9 cellular contexts compared by ENCODE assay signal in the genomic region with DNA sequence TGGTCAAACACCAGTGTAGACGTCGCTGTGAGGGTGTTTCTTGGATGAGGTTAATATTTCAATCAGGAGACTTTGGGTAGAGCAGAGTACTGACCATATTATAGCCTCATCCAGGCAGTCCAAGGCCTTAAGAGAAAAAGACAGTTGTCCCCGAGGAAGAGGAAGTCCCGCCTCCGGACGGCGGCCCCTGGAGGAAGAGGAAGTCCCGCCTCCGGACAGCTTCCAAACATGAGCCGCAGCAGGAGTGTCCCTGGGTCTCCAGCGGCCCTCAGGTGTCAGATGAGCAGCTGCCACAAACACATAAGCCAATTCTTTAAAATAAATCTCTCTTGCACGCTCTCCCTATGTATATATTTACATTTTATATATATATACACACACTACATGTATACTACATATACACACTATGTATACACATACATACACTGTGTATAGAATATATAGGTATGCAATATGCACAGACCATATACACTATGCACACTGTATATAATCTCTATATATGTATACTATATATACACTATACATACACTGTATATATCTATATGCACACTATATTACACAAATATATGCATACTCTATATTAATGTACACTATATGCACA. TPM values are rescaled to one million over a fixed set of nuclear protein-coding genes. Genes with fewer than 3 reads are reported as not detected.
DNase-seq lines count a peak whose midpoint lies in the region; ATAC-seq and TF ChIP-seq lines count a peak whose summit lies in the region.
"Had no signal": no experiment of that assay in that cellular context is flagged by ENCODE, and none has a peak within 500 bp of the region (broad histone marks: within the 10 kb centered on the region; RNA-seq: fewer than 3 reads in every experiment).

No MANE protein-coding gene starts in this region.

- TF ChIP-seq POLR2A in vagina (IDR thresholded peaks at IDR 0.05), result no peak

- H3K27me3 ChIP-seq in right atrium auricular region, result no peaks in the 10 kb centered on the region
- H3K27me3 ChIP-seq in vagina, result no peaks in the 10 kb centered on the region
- H3K27me3 ChIP-seq: MG63 had no signal

- H3K4me3 ChIP-seq in right atrium auricular region (no peak overlapping the region), vagina (no peak overlapping the region)
- H3K4me3 ChIP-seq: MG63 had no signal

- ATAC-seq in Right ventricle myocardium inferior, result no peak
- ATAC-seq in activated CD4-positive, CD25-positive, alpha-beta regulatory T cell treated with anti-CD3 and anti-CD28 coated beads, Interleukin-2, amount 50 U/mL, for 24 hours, result peak; percentile 67 to 82
- ATAC-seq in left cardiac atrium, result no peak

- no peak overlapping the region for H3K27ac ChIP-seq in right atrium auricular region
- H3K27ac ChIP-seq in vagina, result no peak overlapping the region

- TF ChIP-seq CTCF in right atrium auricular region (IDR thresholded peaks at IDR 0.05) (no peak), vagina (IDR thresholded peaks at IDR 0.05) (no peak)

- H3K4me1 ChIP-seq in right atrium auricular region (peaks cover 0 to 3% of the 10 kb centered on the region in 2 donors), vagina (peaks cover 6% of the 10 kb centered on the region)

- H3K9me3 ChIP-seq in right atrium auricular region, result no peaks in the 10 kb centered on the region
- H3K9me3 ChIP-seq in vagina, result no peaks in the 10 kb centered on the region
- H3K9me3 ChIP-seq: MG63 had no signal

- intact Hi-C loops in Right ventricle myocardium inferior (cut with DNase I) (no loop called here), left cardiac atrium (cut with DNase I) (no loop called here), vagina (cut with DNase I) (no loop called here)

- DNase-seq in Right ventricle myocardium inferior (ENCODE audit: missing footprints) (peak; percentile 91), right atrium auricular region (ENCODE audit: low spot score) (no peak), left cardiac atrium (peak; percentile 74), T1000 (lab: John Stamatoyannopoulos, UW) (no peak), NCI-H187 treated with DMSO at 0.1 percent for 48 hours (lab: John Stamatoyannopoulos, UW) (no peak), hippocampal formation (lab: John Stamatoyannopoulos, UW) (no peak), vagina (ENCODE audit: extremely low spot score in 2 of 2) (no peak)
- DNase-seq: MG63 had no signal

- H3K36me3 ChIP-seq in right atrium auricular region (no peaks in the 10 kb centered on the region), vagina (no peaks in the 10 kb centered on the region)
- H3K36me3 ChIP-seq: MG63 had no signal

RNA-seq across cellular contexts. Expression of gene PWWP2B, which starts 37.5 kb away (rescaled TPM):
- total RNA-seq in Right ventricle myocardium inferior, result 22.3 TPM
- 1 to 10 TPM; 7.7 to 8.1 TPM for total RNA-seq in right atrium auricular region
- total RNA-seq in left cardiac atrium, result 10 to 100 TPM; 11.8 to 12.7 TPM
- total RNA-seq in vagina, result 14.7 TPM

Comparison
In these comparisons a context has a peak if more than half of its experiments do, and no peak if none do; other contexts are left out.
1. DNase-seq: peak in Right ventricle myocardium inferior (single experiment) and left cardiac atrium (single experiment); none in right atrium auricular region (single experiment), T1000 (single experiment), NCI-H187 treated with DMSO at 0.1 percent for 48 hours (single experiment), hippocampal formation (0 of 2) and vagina (0 of 2).
2. ATAC-seq: peak in activated CD4-positive, CD25-positive, alpha-beta regulatory T cell treated with anti-CD3 and anti-CD28 coated beads, Interleukin-2, amount 50 U/mL, for 24 hours (2 of 2); none in Right ventricle myocardium inferior (single experiment) and left cardiac atrium (0 of 2).